8 cellular contexts compared by ENCODE assay signal in the genomic region with DNA sequence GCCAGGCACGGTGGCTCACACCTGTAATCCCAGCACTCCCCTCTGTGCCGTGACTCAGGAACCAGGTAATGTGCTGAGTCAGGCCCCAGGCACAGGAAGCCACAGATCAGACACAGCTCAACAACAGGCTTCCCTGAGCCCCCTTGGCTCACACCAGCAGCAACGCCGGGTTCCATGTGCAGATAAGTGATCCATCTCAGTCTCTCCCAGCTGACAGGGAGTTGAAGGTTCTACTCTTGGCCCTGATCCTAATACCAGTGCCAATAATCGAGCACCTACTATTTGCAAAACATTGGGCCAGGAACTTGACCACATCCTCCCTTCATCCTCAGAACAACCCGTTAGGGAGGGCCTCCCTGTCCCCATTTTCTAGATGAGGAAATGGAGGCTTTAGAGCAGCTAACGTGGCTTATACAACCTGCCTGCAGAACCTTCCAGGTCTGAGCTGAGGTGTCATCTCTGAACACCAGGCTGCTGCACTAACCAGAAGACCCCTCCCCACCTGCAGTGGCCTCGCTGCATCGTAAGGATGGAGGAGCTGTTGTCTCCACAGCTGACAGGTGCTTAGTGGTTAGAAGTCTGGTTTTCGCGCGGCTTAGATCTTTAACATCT.
DNase-seq lines count a peak whose midpoint lies in the region; ATAC-seq and TF ChIP-seq lines count a peak whose summit lies in the region.

No MANE protein-coding gene starts in this region.

- intact Hi-C loops in CD4-positive, alpha-beta T cell (cut with DNase I, micrococcal nuclease): loop anchor here in 1 of 2 experiments (5.0 kb wide), 2 partner anchors 64 to 114 kb away; a partner anchor contains a TSS
- intact Hi-C loops in uterus (cut with DNase I; ENCODE audit: low total_unique reads): no loop called here

- H3K27ac ChIP-seq in CD4-positive, alpha-beta T cell (ENCODE audit: low read depth, low read length): peak overlapping the region; percentile 65
- H3K27ac ChIP-seq in uterus: no peak overlapping the region

- peak; percentile 78 for ATAC-seq in CD4-positive, alpha-beta T cell (ENCODE audit: poor library complexity)
- peak; percentile 27 for ATAC-seq in HG02623 (IDR thresholded peaks at IDR 0.05; ENCODE audit: unreplicated experiment)
- no peak for ATAC-seq in HG03378 (IDR thresholded peaks at IDR 0.05; ENCODE audit: unreplicated experiment)

- TF ChIP-seq POLR2A in uterus (IDR thresholded peaks at IDR 0.05): no peak

- no peaks in the 10 kb centered on the region for H3K27me3 ChIP-seq in CD4-positive, alpha-beta T cell (ENCODE audit: control insufficient read depth, insufficient read depth, low read length)
- H3K27me3 ChIP-seq in uterus: no peaks in the 10 kb centered on the region

- H3K27ac Mint-ChIP-seq in CD4-positive, alpha-beta T cell: peak overlapping the region; percentile 83

- peaks cover 60% of the 10 kb centered on the region for H3K4me1 Mint-ChIP-seq in CD4-positive, alpha-beta T cell (ENCODE audit: low read depth)

- no peaks in the 10 kb centered on the region for H3K36me3 ChIP-seq in uterus

- no peaks in the 10 kb centered on the region for H3K4me1 ChIP-seq in uterus

- H3K4me3 Mint-ChIP-seq in CD4-positive, alpha-beta T cell: peak overlapping the region; percentile 84

- DNase-seq in CD4-positive, alpha-beta T cell: peak; percentile 54 to 74 (median 68)
- peak; percentile 72 for DNase-seq in activated CD4-positive, alpha-beta T cell treated with anti-CD3 and anti-CD28 coated beads for 48 hours
- DNase-seq in germinal center (ENCODE audit: low spot score): peak; percentile 57
- DNase-seq in KG1 (lab: John Stamatoyannopoulos, UW): no peak
- DNase-seq in uterus: no peak
- no peak for DNase-seq in ecto neural progenitor cell (ENCODE audit: low spot score)

- CTCF ChIA-PET in CD4-positive, alpha-beta T cell (lab: Charles Lee): interaction anchor here (0.6 to 7.3 kb wide), 4 partner anchors 17 to 470 kb away, joined by 3 to 58 read pairs (median 15); no protein-coding TSS in a partner anchor

- H3K9me3 Mint-ChIP-seq in CD4-positive, alpha-beta T cell: no peaks in the 10 kb centered on the region

- H3K4me3 ChIP-seq in uterus: no peak overlapping the region

- H3K9me3 ChIP-seq in CD4-positive, alpha-beta T cell (ENCODE audit: control insufficient read depth, low read length): no peaks in the 10 kb centered on the region
- no peaks in the 10 kb centered on the region for H3K9me3 ChIP-seq in uterus

- TF ChIP-seq CTCF in CD4-positive, alpha-beta T cell (IDR thresholded peaks at IDR 0.05): no peak
- no peak for TF ChIP-seq CTCF in uterus (IDR thresholded peaks at IDR 0.05)

- H3K27me3 Mint-ChIP-seq in CD4-positive, alpha-beta T cell: no peaks in the 10 kb centered on the region

- peaks cover 7% of the 10 kb centered on the region for H3K36me3 Mint-ChIP-seq in CD4-positive, alpha-beta T cell (ENCODE audit: low read depth)

- POLR2A ChIA-PET in CD4-positive, alpha-beta T cell (lab: Charles Lee): interaction anchor here (0.6 to 7.7 kb wide), 11 partner anchors 10 to 278 kb away, joined by 3 to 119 read pairs (median 5); a partner anchor contains a TSS

Comparison
In these comparisons a context has a peak if more than half of its experiments do, and no peak if none do; other contexts are left out.
1. DNase-seq: peak in CD4-positive, alpha-beta T cell (10 of 10), activated CD4-positive, alpha-beta T cell treated with anti-CD3 and anti-CD28 coated beads for 48 hours (single experiment) and germinal center (single experiment); none in KG1 (single experiment), uterus (0 of 2) and ecto neural progenitor cell (single experiment).